Comparison of ENCODE assay signal across 8 cellular contexts in the genomic region with DNA sequence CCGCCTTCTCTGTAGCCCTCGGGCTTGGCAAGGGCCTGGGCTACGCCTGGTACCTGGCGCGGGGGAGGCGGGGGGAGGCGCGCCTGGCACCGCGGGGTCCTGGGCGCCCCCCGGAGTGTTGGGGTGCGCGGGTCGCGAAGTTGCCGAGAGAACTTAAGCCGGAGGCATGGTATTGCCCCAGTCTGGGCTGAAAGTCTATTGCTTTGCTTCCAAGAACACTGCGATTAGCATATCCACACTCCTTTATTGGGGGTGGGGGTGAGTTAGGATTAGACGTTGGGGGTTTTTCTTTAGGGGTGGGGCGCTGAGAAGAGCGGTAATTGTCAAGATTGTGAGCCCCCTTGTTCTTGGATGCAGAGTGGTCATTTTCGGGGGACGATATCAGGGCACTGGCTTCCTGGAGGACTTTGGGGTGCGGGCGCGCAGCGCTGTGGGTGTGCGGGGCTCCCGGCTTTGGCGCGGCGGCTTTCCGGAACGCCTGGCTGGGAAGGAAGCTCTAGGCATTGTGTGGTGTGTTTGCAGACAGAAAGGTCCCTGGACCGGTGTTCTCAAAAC. TPM values are rescaled to one million over a fixed set of nuclear protein-coding genes. Genes with fewer than 3 reads are reported as not detected.
DNase-seq lines count a peak whose midpoint lies in the region; ATAC-seq and TF ChIP-seq lines count a peak whose summit lies in the region.

No MANE protein-coding gene starts in this region.

- peak overlapping the region; percentile 77 for H3K4me3 ChIP-seq in BLaER1
- H3K4me3 ChIP-seq in iPS DF 6.9 (ENCODE audit: low read length), result peak overlapping the region; percentile 61; the same call in 1 of the 2 replicates
- peak overlapping the region; percentile 58 to 80 (median 70) for H3K4me3 ChIP-seq in spleen

- peak; percentile 12 for ATAC-seq in HG02571 (IDR thresholded peaks at IDR 0.05; ENCODE audit: unreplicated experiment)
- ATAC-seq in activated naive CD4-positive, alpha-beta T cell treated with anti-CD3 and anti-CD28 coated beads, Interleukin-2, amount 50 U/mL, for 72 hours, result peak; percentile 2 to 13

- no peak overlapping the region for H3K27ac Mint-ChIP-seq in activated naive CD4-positive, alpha-beta T cell treated with anti-CD3 and anti-CD28 coated beads, Interleukin-2, amount 50 U/mL, for 72 hours

- peaks cover 0 to 11% of the 10 kb centered on the region in 2 donors for H3K36me3 Mint-ChIP-seq in activated naive CD4-positive, alpha-beta T cell treated with anti-CD3 and anti-CD28 coated beads, Interleukin-2, amount 50 U/mL, for 72 hours

- no peaks in the 10 kb centered on the region for H3K9me3 ChIP-seq in BLaER1
- H3K9me3 ChIP-seq in iPS DF 6.9 (ENCODE audit: control insufficient read depth, insufficient read depth, low read length), result no peaks in the 10 kb centered on the region
- H3K9me3 ChIP-seq in spleen, result no peaks in the 10 kb centered on the region

- intact Hi-C loops in spleen (cut with DNase I; ENCODE audit: low total_unique reads), result no loop called here

- peaks cover 35% of the 10 kb centered on the region for H4K20me1 ChIP-seq in BLaER1

- H3K36me3 ChIP-seq in BLaER1 (no peaks in the 10 kb centered on the region), iPS DF 6.9 (ENCODE audit: control insufficient read depth, insufficient read depth, low read length) (no peaks in the 10 kb centered on the region), spleen (no peaks in the 10 kb centered on the region)

- peak overlapping the region; percentile 100 for H3K4me2 ChIP-seq in BLaER1

- H3K4me1 ChIP-seq in BLaER1 (peaks cover 27% of the 10 kb centered on the region), iPS DF 6.9 (ENCODE audit: control insufficient read depth, insufficient read depth, low read length) (no peaks in the 10 kb centered on the region), spleen (peaks cover 0 to 48% (median 38%) of the 10 kb centered on the region in 6 donors)

- peak overlapping the region; percentile 72 for H3K9ac ChIP-seq in BLaER1

- H3K27ac ChIP-seq in BLaER1 (no peak overlapping the region), iPS DF 6.9 (ENCODE audit: low read length) (no peak overlapping the region), spleen (peak overlapping the region; percentile 51 to 85 (median 80))

- H3K27me3 ChIP-seq in BLaER1, result peaks cover 76% of the 10 kb centered on the region
- peaks cover 13% of the 10 kb centered on the region; the same call in 1 of the 2 replicates for H3K27me3 ChIP-seq in iPS DF 6.9 (ENCODE audit: control insufficient read depth, insufficient read depth, low read length)
- peaks cover 0 to 42% (median 17%) of the 10 kb centered on the region in 7 donors for H3K27me3 ChIP-seq in spleen (replicated peaks in 1 of 7)

- no peak for TF ChIP-seq POLR2A in spleen (IDR thresholded peaks at IDR 0.05)

- DNase-seq in activated naive CD4-positive, alpha-beta T cell treated with anti-CD3 and anti-CD28 coated beads, Interleukin-2, amount 50 U/mL, for 72 hours (ENCODE audit: low spot score in 2 of 2), result peak in 1 of 2 donors; percentile 8
- DNase-seq in iPS DF 6.9 (ENCODE audit: low read depth, low spot score) (no peak), spleen (no peak), globus pallidus (ENCODE audit: low spot score) (no peak), SW 1271 (lab: John Stamatoyannopoulos, UW) (no peak), NCI-H128 (lab: John Stamatoyannopoulos, UW; ENCODE audit: unreplicated experiment) (no peak)

- no CpG with 5 or more reads among the region's 36 CpGs for WGBS in iPS DF 6.9 (ENCODE audit: insufficient coverage, insufficient read length)
- 1 to 3% (median 1%) methylated on average over 28 to 36 of the region's 36 CpGs for WGBS in spleen, 5 donors

- H3K9me3 Mint-ChIP-seq in activated naive CD4-positive, alpha-beta T cell treated with anti-CD3 and anti-CD28 coated beads, Interleukin-2, amount 50 U/mL, for 72 hours, result no peaks in the 10 kb centered on the region

- no peak for TF ChIP-seq CTCF in spleen (IDR thresholded peaks at IDR 0.05 in 8 of 11, conservative IDR thresholded peaks at IDR 0.05 in 3 of 11)

RNA-seq across cellular contexts. Expression of gene TANC1, which starts 0.8 kb away (rescaled TPM):
- 1 to 10 TPM in 1 of 2 donors, under 1 TPM in 1; 0.89 to 1.8 TPM for total RNA-seq in activated naive CD4-positive, alpha-beta T cell treated with anti-CD3 and anti-CD28 coated beads, Interleukin-2, amount 50 U/mL, for 72 hours
- total RNA-seq in spleen, result 10 to 100 TPM; 14.0 to 28.2 (median 22.6) TPM
- polyA plus RNA-seq in spleen, result 1 to 10 TPM; 3.1 to 7.2 (median 6.2) TPM

Comparison
In these comparisons a context has a peak if more than half of its experiments do, and no peak if none do; other contexts are left out.
1. H3K27ac ChIP-seq: peak in spleen (8 of 8); none in BLaER1 (single experiment) and iPS DF 6.9 (single experiment).
2. RNA of gene TANC1, which starts 0.8 kb away (total RNA-seq): 14.0 to 28.2 TPM in spleen; 0.89 to 1.8 TPM in activated naive CD4-positive, alpha-beta T cell treated with anti-CD3 and anti-CD28 coated beads, Interleukin-2, amount 50 U/mL, for 72 hours; every median in the first group is over 4 times any median in the second.
3. Peak in every context shown above with its lines, with median percentiles within 50 percentile points of each other: H3K4me3 ChIP-seq.